In genomic region chr2:149000168-149000938, GRCh38 we compare ENCODE assay signal across 16 cellular contexts. TPM values are rescaled to one million over a fixed set of nuclear protein-coding genes. Genes with fewer than 3 reads are reported as not detected.
A peak's percentile ranks its signal among the peaks of the same experiment; 100 is the strongest.
DNase-seq lines count a peak whose midpoint lies in the region; ATAC-seq and TF ChIP-seq lines count a peak whose summit lies in the region.
"Had no signal": no experiment of that assay in that cellular context is flagged by ENCODE, and none has a peak within 500 bp of the region (broad histone marks: within the 10 kb centered on the region; RNA-seq: fewer than 3 reads in every experiment).

No MANE protein-coding gene starts in this region.

- no peak overlapping the region for H2AK5ac ChIP-seq in mesendoderm (ENCODE audit: low read length)

- H3K18ac ChIP-seq in mesendoderm (ENCODE audit: low read length), result no peak overlapping the region

- no peak overlapping the region for H2BK15ac ChIP-seq in mesendoderm (replicated peaks; ENCODE audit: low read depth)

- H3K23ac ChIP-seq in mesendoderm (ENCODE audit: low read length), result no peak overlapping the region

- H3K4me1 ChIP-seq in mesendoderm (ENCODE audit: control insufficient read depth, low read depth, low read length) (peaks cover 16% of the 10 kb centered on the region), mammary epithelial cell (ENCODE audit: insufficient read depth, low read length) (peaks cover 2% of the 10 kb centered on the region)

- H3K4me3 Mint-ChIP-seq in HFFc6 (peak overlapping the region; percentile 63), endothelial cell (ENCODE audit: unreplicated experiment) (no peak overlapping the region)
- H3K4me3 Mint-ChIP-seq: activated CD4-positive, alpha-beta memory T cell treated with anti-CD3 and anti-CD28 coated beads for 36 hours; stimulated activated memory B cell treated with anti-CD40 and anti-IgM and Interleukin-4, amounts not matched to agents 10 μg/mL and 1 μg/mL and 100 μg/mL, for 72 hours had no signal

- dilution Hi-C loops in mammary epithelial cell (cut with HindIII; ENCODE audit: low sequenced_read_pairs), result loop anchor here (25.0 kb wide), 1 partner anchor 562 kb away; no protein-coding TSS in a partner anchor

- peaks cover 4% of the 10 kb centered on the region for H3K36me3 Mint-ChIP-seq in HFFc6 (ENCODE audit: low read depth)
- peaks cover 48% of the 10 kb centered on the region for H3K36me3 Mint-ChIP-seq in endothelial cell (ENCODE audit: low read depth, unreplicated experiment)

- H4K8ac ChIP-seq in mesendoderm (ENCODE audit: low read depth, low read length), result no peak overlapping the region

- H2BK120ac ChIP-seq in mesendoderm (ENCODE audit: low read depth, low read length), result no peak overlapping the region

- TF ChIP-seq CTCF in HFFc6 (IDR thresholded peaks at IDR 0.05) (no peak), astrocyte of the spinal cord (IDR thresholded peaks at IDR 0.05; ENCODE audit: low read depth, low read length) (no peak), endothelial cell (IDR thresholded peaks at IDR 0.05; ENCODE audit: unreplicated experiment) (no peak), mammary epithelial cell (conservative IDR thresholded peaks at IDR 0.05 in 1 of 2, IDR thresholded peaks at IDR 0.05 in 1 of 2; ENCODE audit: extremely low read depth in 1 of 2, insufficient read depth in 1 of 2, low read depth in 1 of 2, low read length in 2 of 2) (no peak)

- H2AFZ ChIP-seq in mammary epithelial cell (ENCODE audit: low read depth, low read length), result no peak overlapping the region

- no peak for ATAC-seq in GM21515 (IDR thresholded peaks at IDR 0.05; ENCODE audit: unreplicated experiment)
- ATAC-seq: stimulated activated memory B cell treated with anti-CD40 and anti-IgM and Interleukin-4, amounts not matched to agents 10 μg/mL and 1 μg/mL and 100 μg/mL, for 72 hours had no signal

- no TSS peak for BruUV-seq in mammary epithelial cell (replicated peaks; lab: Mats Ljungman, UMichigan)

- no peaks in the 10 kb centered on the region for H3K27me3 ChIP-seq in mesendoderm (ENCODE audit: insufficient read depth, low read length, poor library complexity)
- no peaks in the 10 kb centered on the region for H3K27me3 ChIP-seq in mammary epithelial cell (ENCODE audit: insufficient read depth, low read length)

- no peak overlapping the region for H4K5ac ChIP-seq in mesendoderm (ENCODE audit: low read length)

- H3K4me2 ChIP-seq in mesendoderm (ENCODE audit: low read length) (no peak overlapping the region), mammary epithelial cell (ENCODE audit: insufficient read depth, low read depth, low read length) (no peak overlapping the region)

- no CpG with 5 or more reads among the region's 6 CpGs for WGBS in mesendoderm (ENCODE audit: extremely low coverage, insufficient coverage, low lambda C conversion rate)
- 80% methylated on average over 6 of the region's 6 CpGs for WGBS in mammary epithelial cell (ENCODE audit: low coverage, missing lambda C conversion rate)

- intact Hi-C loops in mammary epithelial cell (cut with micrococcal nuclease), result no loop called here

- H3K27ac Mint-ChIP-seq in HFFc6, result no peak overlapping the region
- H3K27ac Mint-ChIP-seq in endothelial cell (ENCODE audit: unreplicated experiment), result no peak overlapping the region
- H3K27ac Mint-ChIP-seq: activated CD4-positive, alpha-beta memory T cell treated with anti-CD3 and anti-CD28 coated beads for 36 hours; stimulated activated memory B cell treated with anti-CD40 and anti-IgM and Interleukin-4, amounts not matched to agents 10 μg/mL and 1 μg/mL and 100 μg/mL, for 72 hours had no signal

- H3K79me2 ChIP-seq in mesendoderm (ENCODE audit: control insufficient read depth, insufficient read depth, low read length), result no peaks in the 10 kb centered on the region
- no peaks in the 10 kb centered on the region for H3K79me2 ChIP-seq in mammary epithelial cell (ENCODE audit: insufficient read depth, low read length)

- H3K9me3 Mint-ChIP-seq in HFFc6 (no peaks in the 10 kb centered on the region), endothelial cell (ENCODE audit: unreplicated experiment) (no peaks in the 10 kb centered on the region)
- H3K9me3 Mint-ChIP-seq: activated CD4-positive, alpha-beta memory T cell treated with anti-CD3 and anti-CD28 coated beads for 36 hours; stimulated activated memory B cell treated with anti-CD40 and anti-IgM and Interleukin-4, amounts not matched to agents 10 μg/mL and 1 μg/mL and 100 μg/mL, for 72 hours had no signal

- H3K56ac ChIP-seq in mesendoderm (ENCODE audit: low read length), result peak overlapping the region; percentile 28

- H3K4ac ChIP-seq in mesendoderm (ENCODE audit: low read depth, low read length), result peak overlapping the region; percentile 62

- H3K36me3 ChIP-seq in mesendoderm (ENCODE audit: control insufficient read depth, insufficient read depth, low read length) (peaks cover 5% of the 10 kb centered on the region), mammary epithelial cell (ENCODE audit: insufficient read depth, low read length) (no peaks in the 10 kb centered on the region)

- H3K9ac ChIP-seq in mesendoderm (ENCODE audit: low read length) (no peak overlapping the region), mammary epithelial cell (ENCODE audit: insufficient read depth, low read length) (no peak overlapping the region)

- H3K79me1 ChIP-seq in mesendoderm (ENCODE audit: low read length), result no peaks in the 10 kb centered on the region

- H3K27ac ChIP-seq in mesendoderm (ENCODE audit: low read depth, low read length), result no peak overlapping the region
- no peak overlapping the region for H3K27ac ChIP-seq in mammary epithelial cell (ENCODE audit: insufficient read depth, low read depth, low read length)

- no peaks in the 10 kb centered on the region for H4K20me1 ChIP-seq in mammary epithelial cell (ENCODE audit: insufficient read depth, low read length)

- H3K27me3 Mint-ChIP-seq in HFFc6 (ENCODE audit: insufficient read depth) (peaks cover 5% of the 10 kb centered on the region), endothelial cell (ENCODE audit: unreplicated experiment) (peaks cover 3% of the 10 kb centered on the region)
- H3K27me3 Mint-ChIP-seq: activated CD4-positive, alpha-beta memory T cell treated with anti-CD3 and anti-CD28 coated beads for 36 hours; stimulated activated memory B cell treated with anti-CD40 and anti-IgM and Interleukin-4, amounts not matched to agents 10 μg/mL and 1 μg/mL and 100 μg/mL, for 72 hours had no signal

- H3K9me3 ChIP-seq in mammary epithelial cell (replicated peaks; ENCODE audit: insufficient read depth, low read length), result no peaks in the 10 kb centered on the region

- H3K4me3 ChIP-seq in astrocyte of the spinal cord (ENCODE audit: low read depth, low read length) (no peak overlapping the region), mesendoderm (ENCODE audit: low read length) (no peak overlapping the region), mammary epithelial cell (replicated peaks in 1 of 3; ENCODE audit: insufficient read depth in 1 of 3, low read depth in 2 of 3, low read length in 3 of 3) (no peak overlapping the region)

- in situ Hi-C loops in astrocyte of the spinal cord (cut with HindIII; ENCODE audit: low sequenced_read_pairs), result no loop called here
- in situ Hi-C loops in mammary epithelial cell (cut with MboI; ENCODE audit: low sequenced_read_pairs in 2 of 2), result no loop called here

- H3K4me1 Mint-ChIP-seq in HFFc6 (ENCODE audit: low read depth), result peaks cover 56% of the 10 kb centered on the region
- H3K4me1 Mint-ChIP-seq in endothelial cell (ENCODE audit: unreplicated experiment), result peaks cover 5% of the 10 kb centered on the region
- H3K4me1 Mint-ChIP-seq: stimulated activated memory B cell treated with anti-CD40 and anti-IgM and Interleukin-4, amounts not matched to agents 10 μg/mL and 1 μg/mL and 100 μg/mL, for 72 hours had no signal

- H2BK5ac ChIP-seq in mesendoderm (ENCODE audit: low read length), result peak overlapping the region; percentile 43

- DNase-seq in Ammon's horn (ENCODE audit: low spot score), result peak; percentile 38
- DNase-seq in HFFc6, result peak; percentile 16
- DNase-seq in astrocyte of the spinal cord (ENCODE audit: low read depth, low spot score), result peak; percentile 13
- peak; percentile 46 for DNase-seq in mesendoderm
- DNase-seq in COR-L47 (lab: John Stamatoyannopoulos, UW), result no peak
- no peak for DNase-seq in endothelial cell (ENCODE audit: low spot score)
- DNase-seq in mammary epithelial cell, result no peak
- DNase-seq: activated CD4-positive, alpha-beta memory T cell treated with anti-CD3 and anti-CD28 coated beads for 36 hours; activated naive CD4-positive, alpha-beta T cell; midbrain; occipital lobe; SHP77 treated with DMSO at 0.1 percent for 48 hours; T1000 had no signal

- CTCF ChIA-PET in mammary epithelial cell (lab: Charles Lee; ENCODE audit: low non-redundant PET), result interaction anchor here (0.7 kb wide), 2 partner anchors 18 to 1470 kb away, joined by 4 read pairs; no protein-coding TSS in a partner anchor

RNA-seq across cellular contexts. Expression of gene LYPD6B, which starts 38.1 kb away (rescaled TPM):
- 10 to 100 TPM; 18.3 to 91.5 (median 23.2) TPM for total RNA-seq in HFFc6 (2021; fragmentation: NEBNext Ultra II Directional; extraction: Animal tissue kit (Norgen Biotek cat#: 25700))
- 1.8 TPM for polyA plus RNA-seq in mesendoderm (2013, experiment 1 of 2)
- 2.2 TPM for polyA plus RNA-seq in mesendoderm (2013, experiment 2 of 2)
- total RNA-seq in endothelial cell (ENCODE audit: unreplicated experiment) (4.8 TPM), mammary epithelial cell (1 to 10 TPM in 1 of 2 donors, under 1 TPM in 1; 0.33 to 3.0 TPM)
- 0.29 TPM for polyA plus RNA-seq in mammary epithelial cell
- not detected for polyA minus RNA-seq in mammary epithelial cell
- total RNA-seq: activated CD4-positive, alpha-beta memory T cell treated with anti-CD3 and anti-CD28 coated beads for 36 hours; cardiac septum had no signal

Comparison
In these comparisons a context has a peak if more than half of its experiments do, and no peak if none do; other contexts are left out.
1. DNase-seq: peak in Ammon's horn (single experiment), HFFc6 (single experiment), astrocyte of the spinal cord (single experiment) and mesendoderm (single experiment); none in COR-L47 (single experiment), endothelial cell (single experiment) and mammary epithelial cell (single experiment).